Comparison of ENCODE assay signal across 14 cellular contexts in genomic region chr1:213541641-213542040, GRCh38.
DNase-seq lines count a peak whose midpoint lies in the region; ATAC-seq and TF ChIP-seq lines count a peak whose summit lies in the region.
"Had no signal": no experiment of that assay in that cellular context is flagged by ENCODE, and none has a peak within 500 bp of the region (broad histone marks: within the 10 kb centered on the region; RNA-seq: fewer than 3 reads in every experiment).

No MANE protein-coding gene starts in this region.

- H3K9ac ChIP-seq in colonic mucosa (ENCODE audit: low read depth in 2 of 2, low read length in 2 of 2), result no peak overlapping the region
- H3K9ac ChIP-seq: BLaER1 treated with 17β-estradiol and CSF1 and Interleukin-3, amounts not matched to agents 10 nM and 100 nM had no signal

- no peak for ATAC-seq in HG02759 (IDR thresholded peaks at IDR 0.05; ENCODE audit: unreplicated experiment)
- ATAC-seq in stimulated activated effector memory CD8-positive, alpha-beta T cell treated with anti-CD3 and anti-CD28 coated beads, Interleukin-12 subunit alpha, Interleukin-12 subunit beta, amount 100 ng/mL, for 72 hours, result no peak
- ATAC-seq: CD8-positive, alpha-beta T cell had no signal

- H3K36me3 Mint-ChIP-seq in stimulated activated effector memory CD8-positive, alpha-beta T cell treated with anti-CD3 and anti-CD28 coated beads, Interleukin-12 subunit alpha, Interleukin-12 subunit beta, amount 100 ng/mL, for 72 hours, result no peaks in the 10 kb centered on the region
- H3K36me3 Mint-ChIP-seq: CD8-positive, alpha-beta T cell had no signal

- no peaks in the 10 kb centered on the region for H3K4me1 ChIP-seq in colonic mucosa
- H3K4me1 ChIP-seq: BLaER1 treated with 17β-estradiol and CSF1 and Interleukin-3, amounts not matched to agents 10 nM and 100 nM had no signal

- H3K9me3 Mint-ChIP-seq in stimulated activated effector memory CD8-positive, alpha-beta T cell treated with anti-CD3 and anti-CD28 coated beads, Interleukin-12 subunit alpha, Interleukin-12 subunit beta, amount 100 ng/mL, for 72 hours, result peaks cover 3% of the 10 kb centered on the region
- H3K9me3 Mint-ChIP-seq: CD8-positive, alpha-beta T cell; H9 had no signal

- no peaks in the 10 kb centered on the region for H3K36me3 ChIP-seq in colonic mucosa
- H3K36me3 ChIP-seq: BLaER1 treated with 17β-estradiol and CSF1 and Interleukin-3, amounts not matched to agents 10 nM and 100 nM had no signal

- no peak overlapping the region for H3K4me3 Mint-ChIP-seq in stimulated activated effector memory CD8-positive, alpha-beta T cell treated with anti-CD3 and anti-CD28 coated beads, Interleukin-12 subunit alpha, Interleukin-12 subunit beta, amount 100 ng/mL, for 72 hours
- H3K4me3 Mint-ChIP-seq: B cell; CD8-positive, alpha-beta T cell; H9 had no signal

- in situ Hi-C loops in G401 (cut with HindIII; ENCODE audit: low sequenced_read_pairs), result no loop called here

- DNase-seq in G401 (ENCODE audit: low spot score) (peak; percentile 74), NCI-H2171 treated with DMSO at 0.1 percent for 48 hours (lab: John Stamatoyannopoulos, UW) (peak; percentile 76), cerebellar cortex (ENCODE audit: low spot score) (peak; percentile 65), H4 (ENCODE audit: low spot score) (no peak), colonic mucosa (no peak)
- no peak for DNase-seq in stimulated activated effector memory CD8-positive, alpha-beta T cell treated with anti-CD3 and anti-CD28 coated beads, Interleukin-12 subunit alpha, Interleukin-12 subunit beta, amount 100 ng/mL, for 72 hours (ENCODE audit: low spot score in 2 of 2)
- DNase-seq: Calu3; CD8-positive, alpha-beta T cell; GDM1; GOT3; H9 had no signal

- TF ChIP-seq CTCF in colonic mucosa (IDR thresholded peaks at IDR 0.05), result no peak

- H3K27ac ChIP-seq in colonic mucosa, result no peak overlapping the region
- H3K27ac ChIP-seq: BLaER1 treated with 17β-estradiol and CSF1 and Interleukin-3, amounts not matched to agents 10 nM and 100 nM had no signal

- no peaks in the 10 kb centered on the region for H3K9me3 ChIP-seq in colonic mucosa
- H3K9me3 ChIP-seq: BLaER1 treated with 17β-estradiol and CSF1 and Interleukin-3, amounts not matched to agents 10 nM and 100 nM had no signal

- H3K27ac Mint-ChIP-seq in stimulated activated effector memory CD8-positive, alpha-beta T cell treated with anti-CD3 and anti-CD28 coated beads, Interleukin-12 subunit alpha, Interleukin-12 subunit beta, amount 100 ng/mL, for 72 hours, result no peak overlapping the region
- H3K27ac Mint-ChIP-seq: B cell; CD8-positive, alpha-beta T cell; H9 had no signal

- H3K27me3 ChIP-seq in colonic mucosa, result no peaks in the 10 kb centered on the region
- H3K27me3 ChIP-seq: BLaER1 treated with 17β-estradiol and CSF1 and Interleukin-3, amounts not matched to agents 10 nM and 100 nM had no signal

- H3K4me1 Mint-ChIP-seq in stimulated activated effector memory CD8-positive, alpha-beta T cell treated with anti-CD3 and anti-CD28 coated beads, Interleukin-12 subunit alpha, Interleukin-12 subunit beta, amount 100 ng/mL, for 72 hours, result no peaks in the 10 kb centered on the region
- H3K4me1 Mint-ChIP-seq: B cell, H9 had no signal

- no peak overlapping the region for H3K4me3 ChIP-seq in colonic mucosa
- H3K4me3 ChIP-seq: BLaER1 treated with 17β-estradiol and CSF1 and Interleukin-3, amounts not matched to agents 10 nM and 100 nM had no signal

- intact Hi-C loops in colonic mucosa (cut with DNase I), result no loop called here

Comparison
In these comparisons a context has a peak if more than half of its experiments do, and no peak if none do; other contexts are left out.
1. DNase-seq: peak in G401 (single experiment), NCI-H2171 treated with DMSO at 0.1 percent for 48 hours (single experiment) and cerebellar cortex (single experiment); none in H4 (single experiment), colonic mucosa (single experiment) and stimulated activated effector memory CD8-positive, alpha-beta T cell treated with anti-CD3 and anti-CD28 coated beads, Interleukin-12 subunit alpha, Interleukin-12 subunit beta, amount 100 ng/mL, for 72 hours (0 of 2).